Comparison of ENCODE assay signal across 2 cellular contexts in genomic region chr3:46930176-46930944, GRCh38.
A peak's percentile ranks its signal among the peaks of the same experiment; 100 is the strongest.
TF ChIP-seq lines count a peak whose summit lies in the region.

No MANE protein-coding gene starts in this region.

TF ChIP-seq in Ishikawa, 13 proteins besides CTCF, POLR2A, EP300 and RAD21:
- TF ChIP-seq NFIC (IDR thresholded peaks at IDR 0.05) (no peak), USF1 (IDR thresholded peaks at IDR 0.05) (no peak), CEBPB (IDR thresholded peaks at IDR 0.05) (no peak), TEAD4 (IDR thresholded peaks at IDR 0.05) (no peak), MAX (IDR thresholded peaks at IDR 0.05) (peak; percentile 48), ZBTB7A (IDR thresholded peaks at IDR 0.05; ENCODE audit: low read depth) (no peak), YY1 (IDR thresholded peaks at IDR 0.05; ENCODE audit: low read depth) (no peak)

TF ChIP-seq in HepG2, 621 proteins besides CTCF, POLR2A, EP300 and RAD21:
- TF ChIP-seq RBM22 (optimal IDR thresholded peaks at IDR 0.05; ENCODE audit: low read length) (peak; percentile 17), KDM5A (IDR thresholded peaks at IDR 0.05; ENCODE audit: borderline replicate concordance, low read length) (no peak)
